ENCODE assay signal across 8 cellular contexts in the genomic region with DNA sequence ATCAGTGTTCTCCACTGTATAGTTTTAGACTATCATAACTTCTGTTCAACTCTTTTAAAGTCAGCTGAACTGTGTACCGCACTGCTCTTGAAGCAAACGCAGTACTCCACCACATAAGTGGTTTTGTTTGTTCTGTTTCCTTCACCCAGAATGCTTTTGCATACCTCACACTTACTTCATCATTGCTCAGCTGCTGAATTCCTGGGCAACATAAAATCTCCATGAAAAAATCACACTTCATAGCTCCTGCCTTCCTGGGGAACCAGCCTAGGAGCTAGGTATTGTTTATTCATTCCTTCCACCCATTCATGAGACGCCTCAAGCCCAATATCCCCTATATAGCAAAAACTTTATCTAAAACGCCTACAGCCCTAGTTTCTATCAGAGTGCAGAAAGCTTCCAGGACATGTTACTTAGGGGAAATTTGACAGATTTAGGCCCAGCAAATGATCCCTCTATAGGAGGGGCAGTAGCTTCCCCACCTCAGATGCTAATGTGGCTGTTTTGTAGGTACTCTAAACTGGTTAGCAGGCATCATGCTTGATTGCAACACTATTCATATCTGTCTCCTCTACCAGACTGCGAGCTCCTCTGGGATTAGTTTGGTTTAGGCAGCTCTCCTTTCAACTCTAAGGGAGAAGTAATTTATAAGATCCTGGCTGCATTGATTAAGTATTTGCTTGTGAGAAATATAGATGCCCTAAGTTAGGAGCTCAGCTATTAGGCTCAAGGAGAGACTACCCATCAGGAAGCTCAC. TPM values are rescaled to one million over a fixed set of nuclear protein-coding genes. Genes with fewer than 3 reads are reported as not detected.
DNase-seq lines count a peak whose midpoint lies in the region; ATAC-seq and TF ChIP-seq lines count a peak whose summit lies in the region.

No MANE protein-coding gene starts in this region.

- DNase-seq in NCI-H2107 treated with DMSO at 0.1 percent for 48 hours (lab: John Stamatoyannopoulos, UW; ENCODE audit: unreplicated experiment) (peak; percentile 61), NCI-H2107 (lab: John Stamatoyannopoulos, UW) (no peak), psoas muscle (no peak), HUDEP-2 (lab: John Stamatoyannopoulos, UW; ENCODE audit: unreplicated experiment in 76 of 76) (no peak), LoVo (ENCODE audit: low spot score) (no peak), testis (no peak)
- peak; percentile 23 for DNase-seq in activated CD8-positive, alpha-beta T cell treated with anti-CD3 and anti-CD28 coated beads, Interleukin-2, amount 10 ng/mL, durations not matched to agents 7 days and 5 days

- H3K4me3 ChIP-seq in psoas muscle (peak overlapping the region; percentile 62), testis (no peak overlapping the region)

- H3K36me3 ChIP-seq in psoas muscle (ENCODE audit: insufficient read depth in 1 of 2, low read depth in 1 of 2) (no peaks in the 10 kb centered on the region), testis (ENCODE audit: low read depth, missing control alignments) (no peaks in the 10 kb centered on the region)

- peak; percentile 25 for ATAC-seq in HG02798 (IDR thresholded peaks at IDR 0.05; ENCODE audit: poor library complexity, unreplicated experiment)
- peak; percentile 34 for ATAC-seq in activated CD8-positive, alpha-beta T cell treated with anti-CD3 and anti-CD28 coated beads, Interleukin-2, amount 10 ng/mL, durations not matched to agents 7 days and 5 days
- ATAC-seq in psoas muscle, result peak; percentile 29 to 65 (median 47)

- peak overlapping the region; percentile 84 for H3K27ac Mint-ChIP-seq in activated CD8-positive, alpha-beta T cell treated with anti-CD3 and anti-CD28 coated beads, Interleukin-2, amount 10 ng/mL, durations not matched to agents 7 days and 5 days

- TF ChIP-seq CTCF in psoas muscle (IDR thresholded peaks at IDR 0.05) (no peak), testis (IDR thresholded peaks at IDR 0.05) (no peak)

- peak overlapping the region; percentile 76 for H3K27ac ChIP-seq in psoas muscle
- no peak overlapping the region for H3K27ac ChIP-seq in testis

- CTCF ChIA-PET in activated CD8-positive, alpha-beta T cell treated with anti-CD3 and anti-CD28 coated beads, Interleukin-2, amount 10 ng/mL, durations not matched to agents 7 days and 5 days (lab: Charles Lee), result interaction anchor here (0.6 to 6.2 kb wide), 43 partner anchors 9 to 661 kb away, joined by 3 to 153 read pairs (median 4); partner anchors contain the start of genes CCDC175, DHRS7, PCNX4 and PPM1A

- peak overlapping the region; percentile 76 for H3K4me3 Mint-ChIP-seq in activated CD8-positive, alpha-beta T cell treated with anti-CD3 and anti-CD28 coated beads, Interleukin-2, amount 10 ng/mL, durations not matched to agents 7 days and 5 days

- WGBS in psoas muscle, 3 donors, result 67 to 80% (median 72%) methylated on average over 5 of the region's 5 CpGs
- 66 to 72% methylated on average over 5 of the region's 5 CpGs for WGBS in testis, 2 donors

- no peak for TF ChIP-seq POLR2A in testis (IDR thresholded peaks at IDR 0.05)

- POLR2A ChIA-PET in activated CD8-positive, alpha-beta T cell treated with anti-CD3 and anti-CD28 coated beads, Interleukin-2, amount 10 ng/mL, durations not matched to agents 7 days and 5 days (lab: Charles Lee), result interaction anchor here (1.2 to 2.6 kb wide), 4 partner anchors 128 to 284 kb away, joined by 4 to 9 read pairs (median 8); partner anchors contain the start of genes DHRS7 and PPM1A

- H3K9me3 Mint-ChIP-seq in activated CD8-positive, alpha-beta T cell treated with anti-CD3 and anti-CD28 coated beads, Interleukin-2, amount 10 ng/mL, durations not matched to agents 7 days and 5 days (ENCODE audit: insufficient read depth), result no peaks in the 10 kb centered on the region

- H3K9me3 ChIP-seq in psoas muscle (no peaks in the 10 kb centered on the region), testis (no peaks in the 10 kb centered on the region)

- H3K27me3 ChIP-seq in psoas muscle (ENCODE audit: insufficient read depth in 3 of 3, low read length in 2 of 3), result no peaks in the 10 kb centered on the region
- no peaks in the 10 kb centered on the region for H3K27me3 ChIP-seq in testis

- H3K36me3 Mint-ChIP-seq in activated CD8-positive, alpha-beta T cell treated with anti-CD3 and anti-CD28 coated beads, Interleukin-2, amount 10 ng/mL, durations not matched to agents 7 days and 5 days (ENCODE audit: low read depth), result no peaks in the 10 kb centered on the region

- H3K27me3 Mint-ChIP-seq in activated CD8-positive, alpha-beta T cell treated with anti-CD3 and anti-CD28 coated beads, Interleukin-2, amount 10 ng/mL, durations not matched to agents 7 days and 5 days (ENCODE audit: low read depth), result peaks cover 9% of the 10 kb centered on the region

- H3K4me1 ChIP-seq in psoas muscle, result no peaks in the 10 kb centered on the region
- H3K4me1 ChIP-seq in testis, result no peaks in the 10 kb centered on the region

- H3K4me1 Mint-ChIP-seq in activated CD8-positive, alpha-beta T cell treated with anti-CD3 and anti-CD28 coated beads, Interleukin-2, amount 10 ng/mL, durations not matched to agents 7 days and 5 days (ENCODE audit: low read depth), result peaks cover 20% of the 10 kb centered on the region

- intact Hi-C loops in psoas muscle (cut with DNase I), result loop anchor here (1.0 to 10.0 kb wide), 6 partner anchors 32 to 223 kb away; partner anchors contain the start of gene PCNX4 (in 1 of the 2)
- intact Hi-C loops in testis (cut with DNase I; ENCODE audit: low total_unique reads), result no loop called here

RNA-seq across cellular contexts. Expression of gene LRRC9, which starts 44.5 kb away (rescaled TPM):
- not detected for total RNA-seq in activated CD8-positive, alpha-beta T cell treated with anti-CD3 and anti-CD28 coated beads, Interleukin-2, amount 10 ng/mL, durations not matched to agents 7 days and 5 days
- total RNA-seq in psoas muscle (under 1 TPM in 2 of 4 donors, not detected in 2; 0.12 to 0.40 TPM), testis (10 to 100 TPM in 1 of 2 donors, 1 to 10 TPM in 1; 4.3 to 11.0 TPM)
- polyA plus RNA-seq in psoas muscle (under 1 TPM in 1 of 3 donors, not detected in 2; under 0.01 TPM), testis (ENCODE audit: insufficient read depth, low read depth, low replicate concordance) (10.1 TPM)

Comparison
In these comparisons a context has a peak if more than half of its experiments do, and no peak if none do; other contexts are left out.
1. DNase-seq: peak in NCI-H2107 treated with DMSO at 0.1 percent for 48 hours (single experiment) and activated CD8-positive, alpha-beta T cell treated with anti-CD3 and anti-CD28 coated beads, Interleukin-2, amount 10 ng/mL, durations not matched to agents 7 days and 5 days (single experiment); none in NCI-H2107 (single experiment), psoas muscle (0 of 2), HUDEP-2 (0 of 76), LoVo (single experiment) and testis (single experiment).
2. Peak in every context shown above with its lines, with median percentiles within 50 percentile points of each other: ATAC-seq.